Comparison of ENCODE assay signal across 8 cellular contexts in genomic region chr11:44977493-44977984, GRCh38. TPM values are rescaled to one million over a fixed set of nuclear protein-coding genes. Genes with fewer than 3 reads are reported as not detected.
DNase-seq lines count a peak whose midpoint lies in the region; ATAC-seq and TF ChIP-seq lines count a peak whose summit lies in the region.

No MANE protein-coding gene starts in this region.

- no peaks in the 10 kb centered on the region for H3K79me2 ChIP-seq in hepatocyte

- TF ChIP-seq CTCF in natural killer cell (IDR thresholded peaks at IDR 0.05) = no peak
- TF ChIP-seq CTCF in hepatocyte (IDR thresholded peaks at IDR 0.05; ENCODE audit: poor library complexity) = peak; percentile 30
- peak in 1 of 6 experiments; percentile 14 for TF ChIP-seq CTCF in thyroid gland (IDR thresholded peaks at IDR 0.05)

- ATAC-seq in natural killer cell = peak in 2 of 3 donors; percentile 38 to 44
- no peak for ATAC-seq in natural killer cell treated with Interleukin-12 subunit alpha and Interleukin-12 subunit beta and Interleukin-15 and Interleukin-18, amount 100 ng/mL, for 72 hours
- ATAC-seq in GM18502 (IDR thresholded peaks at IDR 0.05; ENCODE audit: poor library complexity, unreplicated experiment) = no peak

- H3K4me1 Mint-ChIP-seq in natural killer cell = peaks cover 41 to 45% of the 10 kb centered on the region in 2 donors
- peaks cover 33 to 49% of the 10 kb centered on the region in 2 donors for H3K4me1 Mint-ChIP-seq in natural killer cell treated with Interleukin-12 subunit alpha and Interleukin-12 subunit beta and Interleukin-15 and Interleukin-18, amount 100 ng/mL, for 72 hours (ENCODE audit: low read depth in 2 of 2)

- no peaks in the 10 kb centered on the region for H3K9me2 ChIP-seq in hepatocyte (replicated peaks; ENCODE audit: insufficient read depth)

- H3K4me3 ChIP-seq in hepatocyte = no peak overlapping the region
- no peak overlapping the region for H3K4me3 ChIP-seq in thyroid gland (replicated peaks in 1 of 3)

- intact Hi-C loops in natural killer cell (cut with micrococcal nuclease) (no loop called here), thyroid gland (cut with DNase I) (no loop called here)

- in situ Hi-C loops in SK-MEL-5 (cut with HindIII; ENCODE audit: low pct_unique_long_range_greater_than_20kb, low sequenced_read_pairs) = no loop called here

- peak overlapping the region; percentile 64 for H3K4me3 Mint-ChIP-seq in natural killer cell
- H3K4me3 Mint-ChIP-seq in natural killer cell treated with Interleukin-12 subunit alpha and Interleukin-12 subunit beta and Interleukin-15 and Interleukin-18, amount 100 ng/mL, for 72 hours = no peak overlapping the region

- TF ChIP-seq POLR2A in thyroid gland (IDR thresholded peaks at IDR 0.05) = no peak

- no peak overlapping the region for H3K27ac Mint-ChIP-seq in natural killer cell
- H3K27ac Mint-ChIP-seq in natural killer cell treated with Interleukin-12 subunit alpha and Interleukin-12 subunit beta and Interleukin-15 and Interleukin-18, amount 100 ng/mL, for 72 hours = no peak overlapping the region

- no peaks in the 10 kb centered on the region for H3K9me3 Mint-ChIP-seq in natural killer cell
- no peaks in the 10 kb centered on the region for H3K9me3 Mint-ChIP-seq in natural killer cell treated with Interleukin-12 subunit alpha and Interleukin-12 subunit beta and Interleukin-15 and Interleukin-18, amount 100 ng/mL, for 72 hours

- no peaks in the 10 kb centered on the region for H3K36me3 Mint-ChIP-seq in natural killer cell
- H3K36me3 Mint-ChIP-seq in natural killer cell treated with Interleukin-12 subunit alpha and Interleukin-12 subunit beta and Interleukin-15 and Interleukin-18, amount 100 ng/mL, for 72 hours = no peaks in the 10 kb centered on the region

- H3K36me3 ChIP-seq in hepatocyte (replicated peaks; ENCODE audit: insufficient read depth, low read depth) (no peaks in the 10 kb centered on the region), thyroid gland (no peaks in the 10 kb centered on the region)

- H3K27me3 Mint-ChIP-seq in natural killer cell (ENCODE audit: low read depth in 2 of 2) = peaks cover 0 to 2% of the 10 kb centered on the region in 2 donors
- no peaks in the 10 kb centered on the region for H3K27me3 Mint-ChIP-seq in natural killer cell treated with Interleukin-12 subunit alpha and Interleukin-12 subunit beta and Interleukin-15 and Interleukin-18, amount 100 ng/mL, for 72 hours

- H3K27me3 ChIP-seq in hepatocyte (no peaks in the 10 kb centered on the region), thyroid gland (no peaks in the 10 kb centered on the region)

- H3K27ac ChIP-seq in hepatocyte (peak overlapping the region; percentile 52), thyroid gland (no peak overlapping the region)

- WGBS in hepatocyte (ENCODE audit: low lambda C conversion rate, missing lambda C conversion rate) = 38% methylated on average over 9 of the region's 9 CpGs
- 57 to 65% methylated on average over 9 of the region's 9 CpGs for WGBS in thyroid gland, 2 donors

- no peak for DNase-seq in natural killer cell
- DNase-seq in natural killer cell treated with Interleukin-12 subunit alpha and Interleukin-12 subunit beta and Interleukin-15 and Interleukin-18, amount 100 ng/mL, for 72 hours (ENCODE audit: low spot score) = no peak
- DNase-seq in SK-MEL-5 (ENCODE audit: low read depth, low spot score) = peak; percentile 34
- DNase-seq in hepatocyte (ENCODE audit: low spot score) = no peak
- no peak for DNase-seq in NCI-H226
- no peak for DNase-seq in Ammon's horn (ENCODE audit: low spot score)
- no peak for DNase-seq in thyroid gland

- H3K4me1 ChIP-seq in hepatocyte (ENCODE audit: insufficient read depth) (peaks cover 34% of the 10 kb centered on the region), thyroid gland (peaks cover 17 to 30% of the 10 kb centered on the region in 2 donors)

- peak overlapping the region; percentile 26 for H2AFZ ChIP-seq in hepatocyte

- no peaks in the 10 kb centered on the region for H3K9me3 ChIP-seq in hepatocyte (ENCODE audit: low read depth)
- H3K9me3 ChIP-seq in thyroid gland = no peaks in the 10 kb centered on the region

- no peak overlapping the region for H3K4me2 ChIP-seq in hepatocyte

- H4K20me1 ChIP-seq in hepatocyte (ENCODE audit: insufficient read depth, poor library complexity, severe bottlenecking) = no peaks in the 10 kb centered on the region

RNA-seq across cellular contexts. Expression of gene TP53I11, which starts 26.9 kb away (rescaled TPM):
- total RNA-seq in natural killer cell = 10 to 100 TPM in 1 of 3 donors, 1 to 10 TPM in 2; 3.7 to 13.9 (median 9.2) TPM
- total RNA-seq in natural killer cell treated with Interleukin-12 subunit alpha and Interleukin-12 subunit beta and Interleukin-15 and Interleukin-18, amount 100 ng/mL, for 72 hours = 10 to 100 TPM in 1 of 2 donors, 1 to 10 TPM in 1; 3.2 to 12.2 TPM
- total RNA-seq in SK-MEL-5 (2014; rRNA removed; shearing (Covaris generic)) = 3.2 and 4.0 TPM in 2 replicates
- polyA plus RNA-seq in SK-MEL-5 (2015; cell fraction: cytosol; rRNA removed) = 25.8 and 28.9 TPM in 2 replicates
- 11.3 and 12.8 TPM in 2 replicates for polyA plus RNA-seq in SK-MEL-5 (2015; cell fraction: nucleus; rRNA removed)
- total RNA-seq in hepatocyte = 11.2 and 15.4 TPM in 2 replicates
- 41.8 and 51.7 TPM in 2 replicates for polyA plus RNA-seq in hepatocyte
- 10 to 100 TPM; 21.7 to 34.0 (median 30.9) TPM for total RNA-seq in thyroid gland

Comparison
In these comparisons a context has a peak if more than half of its experiments do, and no peak if none do; other contexts are left out.
1. ATAC-seq: peak in natural killer cell (2 of 3); none in natural killer cell treated with Interleukin-12 subunit alpha and Interleukin-12 subunit beta and Interleukin-15 and Interleukin-18, amount 100 ng/mL, for 72 hours (0 of 2) and GM18502 (single experiment).